1 cellular context compared by ENCODE assay signal in genomic region chr18:61127714-61128485, GRCh38.
TF ChIP-seq lines count a peak whose summit lies in the region.

No MANE protein-coding gene starts in this region.

TF ChIP-seq in GM23338, 12 proteins besides CTCF, POLR2A, EP300 and RAD21 (continued from another document):
- TF ChIP-seq ZNF462 (CRISPR knock-in tag; IDR thresholded peaks at IDR 0.05) (0 out of 2 replicates have a peak, but pooled peaks have one; percentile 43), STAT1 (IDR thresholded peaks at IDR 0.05; ENCODE audit: unreplicated experiment) (no peak)
